ENCODE assay signal across 1 cellular context in genomic region chr6:33592280-33592594, GRCh38.
A peak's percentile ranks its signal among the peaks of the same experiment; 100 is the strongest.
TF ChIP-seq lines count a peak whose summit lies in the region.

No MANE protein-coding gene starts in this region.

TF ChIP-seq in HepG2, 621 proteins besides CTCF, POLR2A, EP300 and RAD21:
- TF ChIP-seq ZNF180 (CRISPR knock-in tag; IDR thresholded peaks at IDR 0.05; ENCODE audit: borderline replicate concordance, low read depth) = no peak
- TF ChIP-seq, protein P1, sequence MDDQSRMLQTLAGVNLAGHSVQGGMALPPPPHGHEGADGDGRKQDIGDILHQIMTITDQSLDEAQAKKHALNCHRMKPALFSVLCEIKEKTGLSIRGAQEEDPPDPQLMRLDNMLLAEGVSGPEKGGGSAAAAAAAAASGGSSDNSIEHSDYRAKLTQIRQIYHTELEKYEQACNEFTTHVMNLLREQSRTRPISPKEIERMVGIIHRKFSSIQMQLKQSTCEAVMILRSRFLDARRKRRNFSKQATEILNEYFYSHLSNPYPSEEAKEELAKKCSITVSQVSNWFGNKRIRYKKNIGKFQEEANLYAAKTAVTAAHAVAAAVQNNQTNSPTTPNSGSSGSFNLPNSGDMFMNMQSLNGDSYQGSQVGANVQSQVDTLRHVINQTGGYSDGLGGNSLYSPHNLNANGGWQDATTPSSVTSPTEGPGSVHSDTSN (CRISPR knock-in tag; IDR thresholded peaks at IDR 0.05; ENCODE audit: borderline replicate concordance) = no peak
- no peak for TF ChIP-seq ZNF563 (CRISPR knock-in tag; IDR thresholded peaks at IDR 0.05)
- no peak for TF ChIP-seq ZNF274 (CRISPR knock-in tag; IDR thresholded peaks at IDR 0.05)
- TF ChIP-seq ZFP91 (CRISPR knock-in tag; IDR thresholded peaks at IDR 0.05; ENCODE audit: borderline replicate concordance) = peak; percentile 38; the same call in 1 of the 2 replicates
- TF ChIP-seq HNF4G (IDR thresholded peaks at IDR 0.05; ENCODE audit: borderline replicate concordance, low read depth, low read length) = no peak
- no peak for TF ChIP-seq HNF4G (CRISPR knock-in tag; IDR thresholded peaks at IDR 0.05; ENCODE audit: borderline replicate concordance, low read depth)
TF ChIP-seq in HepG2: peak in this region for 1.
